Comparison of ENCODE assay signal across 8 cellular contexts in genomic region chr1:6612641-6613360, GRCh38. TPM values are rescaled to one million over a fixed set of nuclear protein-coding genes. Genes with fewer than 3 reads are reported as not detected.
A peak's percentile ranks its signal among the peaks of the same experiment; 100 is the strongest.
DNase-seq lines count a peak whose midpoint lies in the region; ATAC-seq and TF ChIP-seq lines count a peak whose summit lies in the region.

No MANE protein-coding gene starts in this region.

- peak overlapping the region; percentile 64 for H3K27ac Mint-ChIP-seq in Caco-2 (ENCODE audit: unreplicated experiment)
- H3K27ac Mint-ChIP-seq in effector memory CD8-positive, alpha-beta T cell: peak overlapping the region; percentile 81

- no peaks in the 10 kb centered on the region for H3K27me3 Mint-ChIP-seq in Caco-2 (ENCODE audit: insufficient read depth, unreplicated experiment)
- no peaks in the 10 kb centered on the region for H3K27me3 Mint-ChIP-seq in effector memory CD8-positive, alpha-beta T cell

- H3K36me3 ChIP-seq in Caco-2 (ENCODE audit: control insufficient read depth, insufficient read depth, low read length) (no peaks in the 10 kb centered on the region), urinary bladder (ENCODE audit: insufficient read depth) (no peaks in the 10 kb centered on the region)

- CTCF ChIA-PET in Caco-2 (lab: Charles Lee): interaction anchor here (0.7 kb wide), 1 partner anchor 8 kb away, joined by 3 read pairs; no protein-coding TSS in a partner anchor

- no peaks in the 10 kb centered on the region for H3K27me3 ChIP-seq in Caco-2 (replicated peaks; ENCODE audit: control insufficient read depth, insufficient read depth, low read length)

- peak overlapping the region; percentile 93 for H3K27ac ChIP-seq in urinary bladder (ENCODE audit: low read depth)

- H3K4me1 ChIP-seq in Caco-2: peaks cover 6% of the 10 kb centered on the region; the same call in 1 of the 2 replicates
- H3K4me1 ChIP-seq in urinary bladder (ENCODE audit: insufficient read depth): peaks cover 1% of the 10 kb centered on the region

- POLR2A ChIA-PET in Caco-2 (lab: Charles Lee): interaction anchor here (0.5 kb wide), 1 partner anchor 9 kb away, joined by 3 read pairs; no protein-coding TSS in a partner anchor

- BruUV-seq in Caco-2 (replicated peaks; lab: Mats Ljungman, UMichigan): TSS peak; percentile 77

- peak overlapping the region; percentile 93 for H3K4me3 Mint-ChIP-seq in Caco-2 (ENCODE audit: unreplicated experiment)
- peak overlapping the region; percentile 90 to 93 for H3K4me3 Mint-ChIP-seq in effector memory CD8-positive, alpha-beta T cell

- TF ChIP-seq CTCF in Caco-2 (IDR thresholded peaks at IDR 0.05; ENCODE audit: insufficient read depth in 1 of 2, low read depth in 1 of 2, low read length in 1 of 2, severe bottlenecking in 1 of 2, unreplicated experiment in 1 of 2): no peak

- ATAC-seq in GM18870 (IDR thresholded peaks at IDR 0.05; ENCODE audit: unreplicated experiment): peak; percentile 7
- peak; percentile 29 for ATAC-seq in HG03354 (IDR thresholded peaks at IDR 0.05; ENCODE audit: poor library complexity, severe bottlenecking, unreplicated experiment)
- ATAC-seq in effector memory CD8-positive, alpha-beta T cell (replicated peaks): peak; percentile 34

- DNase-seq in Caco-2 (no peak), RPMI8226 (peak; percentile 49), midbrain (lab: John Stamatoyannopoulos, UW) (peak; percentile 85), 8988T (no peak)
- no peak for DNase-seq in effector memory CD8-positive, alpha-beta T cell

- WGBS in urinary bladder: under 1% methylated on average over 67 of the region's 67 CpGs

- peaks cover 6% of the 10 kb centered on the region for H3K4me1 Mint-ChIP-seq in Caco-2 (ENCODE audit: low read depth, unreplicated experiment)
- H3K4me1 Mint-ChIP-seq in effector memory CD8-positive, alpha-beta T cell (ENCODE audit: low read depth in 2 of 2): peaks cover 13 to 15% of the 10 kb centered on the region in 2 donors

- H3K4me3 ChIP-seq in Caco-2 (ENCODE audit: low read depth, low read length) (peak overlapping the region; percentile 37), urinary bladder (ENCODE audit: low read depth, low read length) (peak overlapping the region; percentile 75)

- H3K9me3 Mint-ChIP-seq in Caco-2 (ENCODE audit: unreplicated experiment): no peaks in the 10 kb centered on the region
- no peaks in the 10 kb centered on the region for H3K9me3 Mint-ChIP-seq in effector memory CD8-positive, alpha-beta T cell

- intact Hi-C loops in Caco-2 (cut with micrococcal nuclease; ENCODE audit: unreplicated experiment): loop anchor here (1.0 kb wide), 1 partner anchor 8 kb away; no protein-coding TSS in a partner anchor

- H3K9me3 ChIP-seq in Caco-2: no peaks in the 10 kb centered on the region

- peaks cover 8% of the 10 kb centered on the region for H3K36me3 Mint-ChIP-seq in Caco-2 (ENCODE audit: insufficient read depth, unreplicated experiment)
- H3K36me3 Mint-ChIP-seq in effector memory CD8-positive, alpha-beta T cell (ENCODE audit: insufficient read depth): peaks cover 13% of the 10 kb centered on the region

RNA-seq across cellular contexts. Expression of gene PHF13, which starts 0.7 kb away (rescaled TPM):
- total RNA-seq in Caco-2 (2022) (20.0 and 21.8 TPM in 2 replicates), urinary bladder (16.3 TPM)
- 19.0 TPM for polyA plus RNA-seq in urinary bladder

RNA-seq across cellular contexts. Expression of gene KLHL21, which starts 10.1 kb away (rescaled TPM):
- total RNA-seq in Caco-2 (2022): 21.6 and 22.4 TPM in 2 replicates
- 17.0 TPM for total RNA-seq in urinary bladder
- polyA plus RNA-seq in urinary bladder: 72.4 TPM

RNA-seq across cellular contexts. Expression of gene THAP3, which starts 11.9 kb away (rescaled TPM):
- total RNA-seq in Caco-2 (2022) (13.5 and 15.1 TPM in 2 replicates), urinary bladder (20.3 TPM)
- polyA plus RNA-seq in urinary bladder: 29.6 TPM

RNA-seq across cellular contexts. Expression of gene ZBTB48, which starts 33.0 kb away (rescaled TPM):
- total RNA-seq in Caco-2 (2022) (22.5 and 24.8 TPM in 2 replicates), urinary bladder (19.6 TPM)
- 32.2 TPM for polyA plus RNA-seq in urinary bladder

RNA-seq across cellular contexts. Expression of gene TAS1R1, which starts 57.7 kb away (rescaled TPM):
- not detected in 2 replicates for total RNA-seq in Caco-2 (2022)
- not detected for total RNA-seq in urinary bladder
- 0.06 TPM for polyA plus RNA-seq in urinary bladder

Comparison
In these comparisons a context has a peak if more than half of its experiments do, and no peak if none do; other contexts are left out.
1. DNase-seq: peak in RPMI8226 (single experiment) and midbrain (single experiment); none in Caco-2 (0 of 2), effector memory CD8-positive, alpha-beta T cell (0 of 3) and 8988T (single experiment).
2. Peak in every context shown above with its lines, with median percentiles within 50 percentile points of each other: ATAC-seq.